In genomic region chr19:32498641-32499200, GRCh38 we compare ENCODE assay signal across 1 cellular context.
TF ChIP-seq lines count a peak whose summit lies in the region.

No MANE protein-coding gene starts in this region.

TF ChIP-seq in H1, 55 proteins besides CTCF, POLR2A, EP300 and RAD21 (continued from another document):
- TF ChIP-seq ATF2 (IDR thresholded peaks at IDR 0.05; ENCODE audit: low read length) (no peak), FOSL1 (IDR thresholded peaks at IDR 0.05; ENCODE audit: insufficient read depth, low read depth, low read length) (no peak), POLR2AphosphoS5 (IDR thresholded peaks at IDR 0.05; ENCODE audit: low read depth, low read length) (no peak), SP1 (IDR thresholded peaks at IDR 0.05; ENCODE audit: low read depth, low read length) (no peak)
TF ChIP-seq in H1: peak in this region for 0.
